ENCODE assay signal across 40 cellular contexts in the genomic region with DNA sequence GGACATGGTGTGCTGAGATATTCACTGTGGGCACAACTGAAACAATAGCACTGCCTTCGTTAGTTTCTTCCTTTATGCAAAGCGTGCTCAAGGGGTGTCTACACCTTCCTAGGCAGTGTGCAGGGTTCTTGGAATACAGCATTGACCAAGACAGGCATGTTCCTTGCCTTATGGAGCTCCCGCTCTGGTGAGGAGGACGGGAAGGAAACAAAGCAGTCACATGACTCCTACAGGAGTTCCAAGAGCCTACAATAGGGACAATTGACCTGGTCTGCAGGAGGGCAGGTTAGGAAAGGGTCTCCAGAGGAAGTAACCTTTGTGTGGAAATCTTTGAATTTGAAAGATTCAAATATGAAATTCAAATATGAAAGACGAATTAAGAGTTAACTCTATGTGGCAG. TPM values are rescaled to one million over a fixed set of nuclear protein-coding genes. Genes with fewer than 3 reads are reported as not detected.
"Had no signal": no experiment of that assay in that cellular context is flagged by ENCODE, and none has a peak within 500 bp of the region (broad histone marks: within the 10 kb centered on the region; RNA-seq: fewer than 3 reads in every experiment).

No MANE protein-coding gene starts in this region.

- H3K4me1 ChIP-seq: adrenal gland, body of pancreas, breast epithelium had no signal

- H3K9me3 ChIP-seq: adrenal gland, body of pancreas, breast epithelium had no signal

- H3K4me3 Mint-ChIP-seq: activated CD4-positive, alpha-beta memory T cell treated with anti-CD3 and anti-CD28 coated beads, Interleukin-2, amount 10 ng/mL, durations not matched to agents 7 days and 5 days; activated CD4-positive, alpha-beta T cell treated with anti-CD3 and anti-CD28 coated beads for 36 hours; activated CD8-positive, alpha-beta memory T cell treated with anti-CD3 and anti-CD28 coated beads, Interleukin-2, amount 10 ng/mL, durations not matched to agents 7 days and 5 days; activated CD8-positive, alpha-beta T cell treated with anti-CD3 and anti-CD28 coated beads, Interleukin-2, amount 10 ng/mL, durations not matched to agents 7 days and 5 days; activated naive CD4-positive, alpha-beta T cell treated with anti-CD3 and anti-CD28 coated beads for 36 hours; activated naive CD8-positive, alpha-beta T cell treated with anti-CD3 and anti-CD28 coated beads for 36 hours; activated T-cell treated with anti-CD3 and anti-CD28 coated beads, Interleukin-2, amount 50 U/mL, for 24 hours; T-helper 1 cell treated with Interleukin-12 subunit alpha and Interleukin-12 subunit beta and Interleukin-4 antibody, amounts not matched to agents 30 μg/mL and 1 μg/mL, for 36 hours; T-helper 2 cell treated with Interferon-gamma antibody and Interleukin-4, amounts not matched to agents 5 μg/mL and 100 μg/mL, for 36 hours had no signal

- H3K4me1 Mint-ChIP-seq: activated CD4-positive, alpha-beta memory T cell treated with anti-CD3 and anti-CD28 coated beads, Interleukin-2, amount 10 ng/mL, durations not matched to agents 7 days and 5 days; activated CD4-positive, alpha-beta T cell treated with anti-CD3 and anti-CD28 coated beads for 36 hours; activated CD8-positive, alpha-beta memory T cell treated with anti-CD3 and anti-CD28 coated beads, Interleukin-2, amount 10 ng/mL, durations not matched to agents 7 days and 5 days; activated naive CD8-positive, alpha-beta T cell treated with anti-CD3 and anti-CD28 coated beads for 36 hours had no signal

- H3K4me3 ChIP-seq: adrenal gland, body of pancreas, breast epithelium had no signal

- H3K36me3 Mint-ChIP-seq: activated CD8-positive, alpha-beta memory T cell treated with anti-CD3 and anti-CD28 coated beads, Interleukin-2, amount 10 ng/mL, durations not matched to agents 7 days and 5 days; activated naive CD8-positive, alpha-beta T cell treated with anti-CD3 and anti-CD28 coated beads for 36 hours had no signal

- H3K27me3 Mint-ChIP-seq: activated naive CD8-positive, alpha-beta T cell treated with anti-CD3 and anti-CD28 coated beads for 36 hours had no signal

- DNase-seq: activated CD4-positive, alpha-beta memory T cell treated with anti-CD3 and anti-CD28 coated beads, Interleukin-2, amount 10 ng/mL, durations not matched to agents 7 days and 5 days; activated CD4-positive, alpha-beta T cell treated with anti-CD3 and anti-CD28 coated beads for 1 hour; activated CD4-positive, alpha-beta T cell treated with anti-CD3 and anti-CD28 coated beads for 36 hours; activated CD4-positive, alpha-beta T cell treated with anti-CD3 and anti-CD28 coated beads for 48 hours; activated CD4-positive, alpha-beta T cell treated with anti-CD3 and anti-CD28 coated beads, Interleukin-2, amount 50 U/mL, for 1 hour; activated CD4-positive, alpha-beta T cell treated with anti-CD3 and anti-CD28 coated beads, Interleukin-2, amount 50 U/mL, for 48 hours; activated CD4-positive, CD25-positive, alpha-beta regulatory T cell; activated CD8-positive, alpha-beta memory T cell treated with anti-CD3 and anti-CD28 coated beads for 24 hours; activated CD8-positive, alpha-beta memory T cell treated with anti-CD3 and anti-CD28 coated beads, Interleukin-2, amount 10 ng/mL, durations not matched to agents 7 days and 5 days; activated CD8-positive, alpha-beta memory T cell treated with anti-CD3 and anti-CD28 coated beads, Interleukin-2, amount 50 U/mL, for 48 hours; activated CD8-positive, alpha-beta T cell treated with anti-CD3 and anti-CD28 coated beads, Interleukin-2, amount 10 ng/mL, durations not matched to agents 7 days and 5 days; activated effector memory CD4-positive, alpha-beta T cell treated with Interleukin-2 at 50 U/mL for 16 hours; activated gamma-delta T cell treated with Interleukin-2 at 50 U/mL for 16 hours; activated naive CD4-positive, alpha-beta T cell; activated naive CD4-positive, alpha-beta T cell treated with anti-CD3 and anti-CD28 coated beads for 36 hours; activated naive CD4-positive, alpha-beta T cell treated with anti-CD3 and anti-CD28 coated beads, Interleukin-2, amount 50 U/mL, for 16 hours; activated naive CD8-positive, alpha-beta T cell treated with anti-CD3 and anti-CD28 coated beads for 36 hours; activated T-cell treated with anti-CD3 and anti-CD28 coated beads, Interleukin-2, amount 50 U/mL, for 24 hours; activated T-cell treated with anti-CD3 and anti-CD28 coated beads, Interleukin-2, amount 50 U/mL, for 48 hours; adrenal gland; amniotic stem cell; aorta; body of pancreas; brain microvascular endothelial cell; central memory CD4-positive, alpha-beta T cell; SW 1271; T-helper 1 cell; T-helper 2 cell; T-helper 9 cell had no signal

- H3K27ac ChIP-seq: adrenal gland, body of pancreas, brain microvascular endothelial cell, breast epithelium, VCaP had no signal

- H3K36me3 ChIP-seq: adrenal gland, brain microvascular endothelial cell, breast epithelium had no signal

- H3K27me3 ChIP-seq: adrenal gland, body of pancreas, brain microvascular endothelial cell had no signal

- FAIRE-seq: astrocyte, TTC549 had no signal

- H3K27ac Mint-ChIP-seq: activated CD4-positive, alpha-beta memory T cell treated with anti-CD3 and anti-CD28 coated beads, Interleukin-2, amount 10 ng/mL, durations not matched to agents 7 days and 5 days; activated CD4-positive, alpha-beta T cell treated with anti-CD3 and anti-CD28 coated beads for 36 hours; activated CD8-positive, alpha-beta memory T cell treated with anti-CD3 and anti-CD28 coated beads, Interleukin-2, amount 10 ng/mL, durations not matched to agents 7 days and 5 days; activated CD8-positive, alpha-beta T cell treated with anti-CD3 and anti-CD28 coated beads, Interleukin-2, amount 10 ng/mL, durations not matched to agents 7 days and 5 days; activated naive CD4-positive, alpha-beta T cell treated with anti-CD3 and anti-CD28 coated beads for 36 hours; activated naive CD4-positive, alpha-beta T cell treated with anti-CD3 and anti-CD28 coated beads, Interleukin-2, amount 50 U/mL, for 72 hours; activated naive CD8-positive, alpha-beta T cell treated with anti-CD3 and anti-CD28 coated beads for 36 hours; activated T-cell treated with anti-CD3 and anti-CD28 coated beads, Interleukin-2, amount 50 U/mL, for 24 hours; activated T-helper 2 cell treated with anti-CD3 and anti-CD28 coated beads, Interferon-gamma antibody, Interleukin-2, Interleukin-4, amounts not matched to agents 10 μg/mL and 5 μg/mL and 100 μg/mL, durations not matched to agents 14 hours and 24 hours and 36 hours; T-helper 1 cell treated with Interleukin-12 subunit alpha and Interleukin-12 subunit beta and Interleukin-4 antibody, amounts not matched to agents 30 μg/mL and 1 μg/mL, for 36 hours; T-helper 2 cell treated with Interferon-gamma antibody and Interleukin-4, amounts not matched to agents 5 μg/mL and 100 μg/mL, for 36 hours had no signal

- ATAC-seq: activated CD4-positive, alpha-beta T cell treated with anti-CD3 and anti-CD28 coated beads for 36 hours; activated CD4-positive, CD25-positive, alpha-beta regulatory T cell treated with anti-CD3 and anti-CD28 coated beads, Interleukin-2, amount 50 U/mL, for 24 hours; activated CD8-positive, alpha-beta memory T cell treated with anti-CD3 and anti-CD28 coated beads, Interleukin-2, amount 10 ng/mL, durations not matched to agents 7 days and 5 days; activated CD8-positive, alpha-beta T cell treated with anti-CD3 and anti-CD28 coated beads, Interleukin-2, amount 10 ng/mL, durations not matched to agents 7 days and 5 days; activated naive CD4-positive, alpha-beta T cell treated with anti-CD3 and anti-CD28 coated beads, Interleukin-2, amount 50 U/mL, for 72 hours; body of pancreas had no signal

RNA-seq across cellular contexts. Expression of a gene that starts 25.8 kb away (rescaled TPM):
- total RNA-seq: activated CD4-positive, alpha-beta memory T cell treated with anti-CD3 and anti-CD28 coated beads, Interleukin-2, amount 10 ng/mL, durations not matched to agents 7 days and 5 days; activated CD4-positive, alpha-beta T cell treated with anti-CD3 and anti-CD28 coated beads for 36 hours; activated CD8-positive, alpha-beta memory T cell treated with anti-CD3 and anti-CD28 coated beads, Interleukin-2, amount 10 ng/mL, durations not matched to agents 7 days and 5 days; activated CD8-positive, alpha-beta T cell treated with anti-CD3 and anti-CD28 coated beads, Interleukin-2, amount 10 ng/mL, durations not matched to agents 7 days and 5 days; activated naive CD4-positive, alpha-beta T cell treated with anti-CD3 and anti-CD28 coated beads for 36 hours; activated naive CD4-positive, alpha-beta T cell treated with anti-CD3 and anti-CD28 coated beads, Interleukin-2, amount 50 U/mL, for 72 hours; activated naive CD8-positive, alpha-beta T cell treated with anti-CD3 and anti-CD28 coated beads for 36 hours; activated T-helper 2 cell treated with anti-CD3 and anti-CD28 coated beads, Interferon-gamma antibody, Interleukin-2, Interleukin-4, amounts not matched to agents 10 μg/mL and 5 μg/mL and 100 μg/mL, durations not matched to agents 14 hours and 24 hours and 36 hours; astrocyte had no signal

RNA-seq across cellular contexts. Expression of a gene that starts 40.5 kb away (rescaled TPM):
- total RNA-seq: activated CD4-positive, alpha-beta T cell treated with anti-CD3 and anti-CD28 coated beads for 36 hours; activated naive CD4-positive, alpha-beta T cell treated with anti-CD3 and anti-CD28 coated beads for 36 hours; activated naive CD4-positive, alpha-beta T cell treated with anti-CD3 and anti-CD28 coated beads, Interleukin-2, amount 50 U/mL, for 72 hours; astrocyte; body of pancreas; breast epithelium; cardiac septum; cerebellum had no signal
- polyA plus RNA-seq: aorta had no signal
